In the genomic region with DNA sequence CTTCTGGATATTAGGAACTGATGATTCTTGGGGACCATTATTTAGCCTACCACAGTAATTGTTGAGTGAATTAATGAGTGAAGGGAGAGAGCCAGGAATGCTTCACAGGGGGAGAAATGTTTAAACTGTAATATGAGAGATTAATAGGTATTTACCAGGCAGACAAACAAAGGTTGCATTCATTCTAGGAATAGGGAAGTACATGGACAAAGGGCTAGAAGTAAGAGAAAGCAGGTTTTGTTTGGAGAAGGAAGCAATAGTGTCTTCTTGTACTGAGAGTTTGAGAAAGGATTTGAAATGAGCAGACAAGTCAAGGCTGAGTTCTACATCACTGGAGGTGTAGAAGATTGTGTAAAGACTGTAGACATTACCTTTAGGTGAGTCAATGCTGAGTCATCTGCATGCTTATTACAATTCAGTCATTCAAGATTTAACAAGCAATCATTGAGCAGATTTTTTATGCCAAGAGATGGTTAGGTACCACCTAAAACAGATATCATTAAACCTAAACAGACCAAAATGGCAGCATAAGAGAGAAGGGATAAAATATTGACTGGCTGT, we compare ENCODE assay signal across 28 cellular contexts. TPM values are rescaled to one million over a fixed set of nuclear protein-coding genes. Genes with fewer than 3 reads are reported as not detected.
DNase-seq lines count a peak whose midpoint lies in the region; ATAC-seq and TF ChIP-seq lines count a peak whose summit lies in the region.
"Had no signal": no experiment of that assay in that cellular context is flagged by ENCODE, and none has a peak within 500 bp of the region (broad histone marks: within the 10 kb centered on the region; RNA-seq: fewer than 3 reads in every experiment).

No MANE protein-coding gene starts in this region.

- H3K36me3 Mint-ChIP-seq in Calu3 (ENCODE audit: insufficient read depth, unreplicated experiment): no peaks in the 10 kb centered on the region
- no peaks in the 10 kb centered on the region for H3K36me3 Mint-ChIP-seq in T-helper 2 cell treated with Interferon-gamma antibody and Interleukin-4, amounts not matched to agents 5 μg/mL and 100 μg/mL, for 36 hours (ENCODE audit: low read depth)
- H3K36me3 Mint-ChIP-seq: activated naive CD4-positive, alpha-beta T cell treated with anti-CD3 and anti-CD28 coated beads, Interleukin-2, amount 50 U/mL, for 72 hours had no signal

- H3K36me3 ChIP-seq in RWPE2 (ENCODE audit: low read depth): no peaks in the 10 kb centered on the region
- H3K36me3 ChIP-seq: Peyer's patch, tibial nerve had no signal

- CTCF ChIA-PET in Calu3 (lab: Charles Lee): no interaction called here

- TF ChIP-seq CTCF in Calu3 (IDR thresholded peaks at IDR 0.05; ENCODE audit: unreplicated experiment): no peak
- no peak for TF ChIP-seq CTCF in RWPE2 (IDR thresholded peaks at IDR 0.05; ENCODE audit: poor library complexity, severe bottlenecking)
- no peak for TF ChIP-seq CTCF in foreskin keratinocyte (conservative IDR thresholded peaks at IDR 0.05)

- ATAC-seq in RWPE2 (ENCODE audit: low read depth) (peak; percentile 99), foreskin keratinocyte (peak; percentile 98), HG03460 (IDR thresholded peaks at IDR 0.05; ENCODE audit: unreplicated experiment) (no peak)
- ATAC-seq: activated naive CD4-positive, alpha-beta T cell treated with anti-CD3 and anti-CD28 coated beads, Interleukin-2, amount 50 U/mL, for 72 hours; SK-N-SH treated with all-trans-retinoic acid at 6 μM for 48 hours had no signal

- H3K27me3 Mint-ChIP-seq in Calu3 (ENCODE audit: unreplicated experiment): no peaks in the 10 kb centered on the region
- H3K27me3 Mint-ChIP-seq in T-helper 2 cell treated with Interferon-gamma antibody and Interleukin-4, amounts not matched to agents 5 μg/mL and 100 μg/mL, for 36 hours (ENCODE audit: low read depth): no peaks in the 10 kb centered on the region

- peak; percentile 19 for DNase-seq in Calu3
- peak; percentile 45 for DNase-seq in HT-29 (ENCODE audit: low spot score)
- DNase-seq in RWPE2 (ENCODE audit: low spot score): no peak
- peak; percentile 90 for DNase-seq in foreskin keratinocyte
- no peak for DNase-seq in T-helper 2 cell treated with Interferon-gamma antibody and Interleukin-4, amounts not matched to agents 5 μg/mL and 100 μg/mL, for 36 hours (ENCODE audit: low spot score)
- DNase-seq in stimulated activated CD4-positive, alpha-beta T cell treated with anti-CD3 and anti-CD28 coated beads, Interleukin-12 subunit alpha, Interleukin-12 subunit beta, amount 100 ng/mL, for 4 hours: no peak
- no peak for DNase-seq in DMS 273 (lab: John Stamatoyannopoulos, UW; ENCODE audit: unreplicated experiment)
- DNase-seq: activated CD4-positive, alpha-beta T cell treated with anti-CD3 and anti-CD28 coated beads, Interleukin-2, amount 50 U/mL, for 48 hours; activated CD8-positive, alpha-beta memory T cell treated with anti-CD3 and anti-CD28 coated beads, Interleukin-2, amount 50 U/mL, for 48 hours; aorta; CD4-positive, alpha-beta T cell; dermis blood vessel endothelial cell; glutamatergic neuron; Kasumi-1; kidney glomerular epithelial cell; NCI-H1092; NCI-H1930; Peyer's patch; stimulated activated CD8-positive, alpha-beta memory T cell treated with anti-CD3 and anti-CD28 coated beads, Interleukin-4, amount 100 ng/mL, for 48 hours; T-helper 9 cell had no signal

- H3K4me3 Mint-ChIP-seq in Calu3 (ENCODE audit: low read depth, unreplicated experiment): no peak overlapping the region
- H3K4me3 Mint-ChIP-seq in T-helper 2 cell treated with Interferon-gamma antibody and Interleukin-4, amounts not matched to agents 5 μg/mL and 100 μg/mL, for 36 hours: no peak overlapping the region
- H3K4me3 Mint-ChIP-seq: CD4-positive, alpha-beta T cell; central memory CD8-positive, alpha-beta T cell; neural crest cell had no signal

- peak overlapping the region; percentile 58 for H3K27ac ChIP-seq in RWPE2 (ENCODE audit: poor library complexity, severe bottlenecking)
- H3K27ac ChIP-seq in foreskin keratinocyte: no peak overlapping the region
- H3K27ac ChIP-seq: Peyer's patch, tibial nerve had no signal

- H3K9me3 Mint-ChIP-seq in Calu3 (ENCODE audit: low read depth, unreplicated experiment): no peaks in the 10 kb centered on the region
- no peaks in the 10 kb centered on the region for H3K9me3 Mint-ChIP-seq in T-helper 2 cell treated with Interferon-gamma antibody and Interleukin-4, amounts not matched to agents 5 μg/mL and 100 μg/mL, for 36 hours
- H3K9me3 Mint-ChIP-seq: activated naive CD4-positive, alpha-beta T cell treated with anti-CD3 and anti-CD28 coated beads, Interleukin-2, amount 50 U/mL, for 72 hours; activated T-helper 2 cell treated with anti-CD3 and anti-CD28 coated beads, Interferon-gamma antibody, Interleukin-2, Interleukin-4, amounts not matched to agents 10 μg/mL and 5 μg/mL and 100 μg/mL, durations not matched to agents 14 hours and 24 hours and 36 hours; CD4-positive, alpha-beta T cell; central memory CD8-positive, alpha-beta T cell; neural crest cell had no signal

- intact Hi-C loops in Calu3 (cut with micrococcal nuclease; ENCODE audit: unreplicated experiment): no loop called here

- no peaks in the 10 kb centered on the region for H3K27me3 ChIP-seq in RWPE2 (ENCODE audit: insufficient read depth, poor library complexity, severe bottlenecking)
- H3K27me3 ChIP-seq in foreskin keratinocyte: no peaks in the 10 kb centered on the region
- H3K27me3 ChIP-seq: Peyer's patch, tibial nerve had no signal

- no TSS peak for BruUV-seq in Calu3 (replicated peaks; lab: Mats Ljungman, UMichigan)

- no peak overlapping the region for H3K4me3 ChIP-seq in RWPE2 (ENCODE audit: severe bottlenecking)
- H3K4me3 ChIP-seq: lung, Peyer's patch, tibial nerve had no signal

- no peaks in the 10 kb centered on the region for H3K9me3 ChIP-seq in RWPE2 (ENCODE audit: severe bottlenecking)
- H3K9me3 ChIP-seq: Peyer's patch had no signal

- H3K27ac Mint-ChIP-seq in Calu3 (ENCODE audit: unreplicated experiment): no peak overlapping the region
- H3K27ac Mint-ChIP-seq in T-helper 2 cell treated with Interferon-gamma antibody and Interleukin-4, amounts not matched to agents 5 μg/mL and 100 μg/mL, for 36 hours: no peak overlapping the region
- H3K27ac Mint-ChIP-seq: activated naive CD4-positive, alpha-beta T cell treated with anti-CD3 and anti-CD28 coated beads, Interleukin-2, amount 50 U/mL, for 72 hours; activated T-helper 2 cell treated with anti-CD3 and anti-CD28 coated beads, Interferon-gamma antibody, Interleukin-2, Interleukin-4, amounts not matched to agents 10 μg/mL and 5 μg/mL and 100 μg/mL, durations not matched to agents 14 hours and 24 hours and 36 hours; CD4-positive, alpha-beta T cell had no signal

- peaks cover 11% of the 10 kb centered on the region for H3K4me1 Mint-ChIP-seq in Calu3 (ENCODE audit: low read depth, unreplicated experiment)
- no peaks in the 10 kb centered on the region for H3K4me1 Mint-ChIP-seq in T-helper 2 cell treated with Interferon-gamma antibody and Interleukin-4, amounts not matched to agents 5 μg/mL and 100 μg/mL, for 36 hours (ENCODE audit: low read depth)
- H3K4me1 Mint-ChIP-seq: central memory CD8-positive, alpha-beta T cell; neural crest cell had no signal

- H3K4me1 ChIP-seq in RWPE2 (ENCODE audit: insufficient read depth, poor library complexity, severe bottlenecking) (peaks cover 10% of the 10 kb centered on the region), foreskin keratinocyte (peaks cover 12% of the 10 kb centered on the region)
- H3K4me1 ChIP-seq: Peyer's patch, tibial nerve had no signal

RNA-seq across cellular contexts. Expression of a gene that starts 8.0 kb away (rescaled TPM):
- total RNA-seq in Calu3 (2022): not detected in 2 replicates
- total RNA-seq in HT-29 (2014; rRNA removed; shearing (Covaris generic)): under 0.01 TPM in 1 of 2 replicates, not detected in the other
- not detected in 2 replicates for total RNA-seq in foreskin keratinocyte
- not detected in 2 replicates for polyA plus RNA-seq in foreskin keratinocyte
- total RNA-seq: activated naive CD4-positive, alpha-beta T cell treated with anti-CD3 and anti-CD28 coated beads, Interleukin-2, amount 50 U/mL, for 72 hours; activated T-helper 2 cell treated with anti-CD3 and anti-CD28 coated beads, Interferon-gamma antibody, Interleukin-2, Interleukin-4, amounts not matched to agents 10 μg/mL and 5 μg/mL and 100 μg/mL, durations not matched to agents 14 hours and 24 hours and 36 hours; neural crest cell had no signal

RNA-seq across cellular contexts. Expression of a gene that starts 54.5 kb away (rescaled TPM):
- total RNA-seq in Calu3 (2022) (48.1 and 49.6 TPM in 2 replicates), foreskin keratinocyte (56.9 and 57.8 TPM in 2 replicates)
- 37.8 and 48.1 TPM in 2 replicates for total RNA-seq in HT-29 (2014; rRNA removed; shearing (Covaris generic))
- polyA plus RNA-seq in foreskin keratinocyte: 88.2 and 100 TPM in 2 replicates

Comparison
In these comparisons a context has a peak if more than half of its experiments do, and no peak if none do; other contexts are left out.
1. DNase-seq: peak in Calu3 (single experiment), HT-29 (single experiment) and foreskin keratinocyte (2 of 2); none in RWPE2 (single experiment), T-helper 2 cell treated with Interferon-gamma antibody and Interleukin-4, amounts not matched to agents 5 μg/mL and 100 μg/mL, for 36 hours (single experiment), stimulated activated CD4-positive, alpha-beta T cell treated with anti-CD3 and anti-CD28 coated beads, Interleukin-12 subunit alpha, Interleukin-12 subunit beta, amount 100 ng/mL, for 4 hours (single experiment) and DMS 273 (single experiment).